In genomic region chr7:13416544-13416943, GRCh38 we compare ENCODE assay signal across 26 cellular contexts.
"Had no signal": no experiment of that assay in that cellular context is flagged by ENCODE, and none has a peak within 500 bp of the region (broad histone marks: within the 10 kb centered on the region; RNA-seq: fewer than 3 reads in every experiment).

No MANE protein-coding gene starts in this region.

- FAIRE-seq: colon, endometrium, islet of Langerhans, keratinocyte had no signal

- H3K9me3 ChIP-seq: esophagus squamous epithelium, gastrocnemius medialis, mucosa of descending colon had no signal

- H3K36me3 ChIP-seq: esophagus squamous epithelium, gastrocnemius medialis, heart right ventricle, left lung, lower lobe of right lung had no signal

- H3K27me3 ChIP-seq: esophagus squamous epithelium, gastrocnemius medialis, heart right ventricle, left lung had no signal

- H3K4me3 ChIP-seq: esophagus squamous epithelium, gastrocnemius medialis, heart right ventricle, left lung, lower lobe of right lung, mucosa of descending colon had no signal

- H3K27ac ChIP-seq: epithelial cell of prostate, esophagus squamous epithelium, gastrocnemius medialis, heart right ventricle, left lung, lower lobe of right lung had no signal

- H3K4me1 ChIP-seq: esophagus squamous epithelium, left lung, lower lobe of right lung had no signal

- ATAC-seq: effector memory CD8-positive, alpha-beta T cell; esophagus mucosa; gastrocnemius medialis; heart right ventricle; left cardiac atrium; left lung; left ventricle myocardium superior; lower lobe of right lung; mucosa of descending colon had no signal

- DNase-seq: cortex of kidney; effector CD8-positive, alpha-beta T cell; effector memory CD8-positive, alpha-beta T cell; endodermal cell; erythroblast; esophagus squamous epithelium; foreskin fibroblast; foreskin melanocyte; gastrocnemius medialis; glutamatergic neuron; head of caudate nucleus; heart right ventricle; hippocampal formation; left cardiac atrium; left lung; left ventricle myocardium superior; lower lobe of right lung; mesenchymal stem cell; mucosa of descending colon; naive B cell had no signal
